ENCODE assay signal across 11 cellular contexts in genomic region chr10:78438094-78438906, GRCh38.
A peak's percentile ranks its signal among the peaks of the same experiment; 100 is the strongest.
DNase-seq lines count a peak whose midpoint lies in the region; ATAC-seq, FAIRE-seq and TF ChIP-seq lines count a peak whose summit lies in the region.
"Had no signal": no experiment of that assay in that cellular context is flagged by ENCODE, and none has a peak within 500 bp of the region (broad histone marks: within the 10 kb centered on the region; RNA-seq: fewer than 3 reads in every experiment).

No MANE protein-coding gene starts in this region.

- TF ChIP-seq CTCF in astrocyte of the spinal cord (IDR thresholded peaks at IDR 0.05; ENCODE audit: low read depth, low read length): peak; percentile 6
- TF ChIP-seq CTCF in osteocyte (IDR thresholded peaks at IDR 0.05): peak; percentile 8

- no peaks in the 10 kb centered on the region for H3K36me3 Mint-ChIP-seq in osteocyte (ENCODE audit: unreplicated experiment)
- H3K36me3 Mint-ChIP-seq: naive thymus-derived CD4-positive, alpha-beta T cell had no signal

- no peak overlapping the region for H3K27ac Mint-ChIP-seq in osteocyte (ENCODE audit: unreplicated experiment)

- H3K27me3 Mint-ChIP-seq in osteocyte (ENCODE audit: unreplicated experiment): peaks cover 27% of the 10 kb centered on the region

- TF ChIP-seq POLR2A in GM12892 (IDR thresholded peaks at IDR 0.05; ENCODE audit: low read depth, low read length): no peak

- peaks cover 6% of the 10 kb centered on the region for H3K4me1 Mint-ChIP-seq in osteocyte (ENCODE audit: unreplicated experiment)

- no peak overlapping the region for H3K4me3 ChIP-seq in astrocyte of the spinal cord (ENCODE audit: low read depth, low read length)

- no peak for FAIRE-seq in GM12892 (lab: Jason Lieb, UNC)

- in situ Hi-C loops in astrocyte of the spinal cord (cut with HindIII; ENCODE audit: low sequenced_read_pairs): no loop called here

- DNase-seq in activated CD4-positive, alpha-beta T cell treated with anti-CD3 and anti-CD28 coated beads for 48 hours: peak; percentile 21
- DNase-seq in activated CD4-positive, alpha-beta T cell treated with anti-CD3 and anti-CD28 coated beads, Interleukin-2, amount 50 U/mL, for 1 hour: no peak
- DNase-seq in astrocyte of the spinal cord (ENCODE audit: low read depth, low spot score): no peak
- no peak for DNase-seq in osteocyte (ENCODE audit: extremely low spot score, unreplicated experiment)
- DNase-seq in GM12892 (ENCODE audit: insufficient read length): no peak
- no peak for DNase-seq in DMS153 (lab: John Stamatoyannopoulos, UW)
- no peak for DNase-seq in iPS-NIHi11 (ENCODE audit: low spot score)
- DNase-seq: activated CD4-positive, alpha-beta T cell treated with anti-CD3 and anti-CD28 coated beads for 1 hour; SHP77 treated with DMSO at 0.1 percent for 48 hours had no signal

- no peaks in the 10 kb centered on the region for H3K9me3 Mint-ChIP-seq in osteocyte (ENCODE audit: unreplicated experiment)
- H3K9me3 Mint-ChIP-seq: naive thymus-derived CD4-positive, alpha-beta T cell had no signal

- peak; percentile 77 for ATAC-seq in HG03135 (IDR thresholded peaks at IDR 0.05; ENCODE audit: unreplicated experiment)
- ATAC-seq: naive thymus-derived CD4-positive, alpha-beta T cell had no signal

- H3K4me3 Mint-ChIP-seq in osteocyte (ENCODE audit: unreplicated experiment): no peak overlapping the region
